Comparison of ENCODE assay signal across 28 cellular contexts in the genomic region with DNA sequence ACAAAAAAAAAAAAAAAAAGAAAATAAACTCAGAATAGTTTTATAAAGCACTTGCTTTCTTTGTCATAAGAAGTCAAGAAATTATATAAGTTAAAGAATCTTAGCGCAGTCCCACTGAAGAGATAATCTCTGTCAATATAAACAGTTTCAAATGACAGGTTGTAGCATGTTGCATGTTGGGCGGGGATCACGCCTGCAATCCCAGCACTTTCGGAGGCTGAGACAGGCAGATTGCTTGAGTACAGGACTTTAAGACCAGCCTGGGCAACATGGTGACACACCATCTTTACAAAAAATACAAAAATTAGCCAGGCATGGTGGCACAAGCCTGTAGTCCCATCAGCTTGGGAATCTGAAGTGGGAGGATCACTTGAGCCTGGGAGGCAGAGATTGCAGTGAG. TPM values are rescaled to one million over a fixed set of nuclear protein-coding genes. Genes with fewer than 3 reads are reported as not detected.
DNase-seq lines count a peak whose midpoint lies in the region; FAIRE-seq and TF ChIP-seq lines count a peak whose summit lies in the region.
"Had no signal": no experiment of that assay in that cellular context is flagged by ENCODE, and none has a peak within 500 bp of the region (broad histone marks: within the 10 kb centered on the region; RNA-seq: fewer than 3 reads in every experiment).

No MANE protein-coding gene starts in this region.

- no peaks in the 10 kb centered on the region for H3K9me3 Mint-ChIP-seq in glutamatergic neuron (ENCODE audit: unreplicated experiment)
- H3K9me3 Mint-ChIP-seq: CD14-positive monocyte; CD4-positive, CD25-positive, alpha-beta regulatory T cell; CD8-positive, alpha-beta memory T cell had no signal

- peak overlapping the region; percentile 22 for H3K27ac Mint-ChIP-seq in glutamatergic neuron (ENCODE audit: unreplicated experiment)
- H3K27ac Mint-ChIP-seq: CD4-positive, alpha-beta memory T cell had no signal

- no peaks in the 10 kb centered on the region for H3K36me3 Mint-ChIP-seq in glutamatergic neuron (ENCODE audit: unreplicated experiment)

- H3K4me1 Mint-ChIP-seq in glutamatergic neuron (ENCODE audit: low read depth, unreplicated experiment), result no peaks in the 10 kb centered on the region
- H3K4me1 Mint-ChIP-seq: CD14-positive monocyte; CD8-positive, alpha-beta memory T cell had no signal

- no peak overlapping the region for H3K4me3 ChIP-seq in bronchial epithelial cell (ENCODE audit: low read depth, low read length)
- no peak overlapping the region for H3K4me3 ChIP-seq in epithelial cell of esophagus (ENCODE audit: low read length)
- H3K4me3 ChIP-seq: BLaER1, GM12878 had no signal

- H3K27me3 ChIP-seq in bronchial epithelial cell (ENCODE audit: control insufficient read depth, insufficient read depth, low read length), result no peaks in the 10 kb centered on the region
- H3K27me3 ChIP-seq: BE2C, BLaER1 had no signal

- H3K27ac ChIP-seq in RWPE1, result peak overlapping the region; percentile 44
- H3K27ac ChIP-seq: BLaER1 had no signal

- H3K27me3 Mint-ChIP-seq in glutamatergic neuron (ENCODE audit: unreplicated experiment), result no peaks in the 10 kb centered on the region
- H3K27me3 Mint-ChIP-seq: CD4-positive, alpha-beta memory T cell; CD4-positive, CD25-positive, alpha-beta regulatory T cell; CD8-positive, alpha-beta memory T cell had no signal

- POLR2A ChIA-PET in RWPE1 (lab: Yijun Ruan, JAX; ENCODE audit: low non-redundant PET), result no interaction called here

- FAIRE-seq in bronchial epithelial cell (lab: Jason Lieb, UNC), result no peak
- FAIRE-seq: A204.1, GM12878, GM12892, GM18507 had no signal

- H3K36me3 ChIP-seq in bronchial epithelial cell (ENCODE audit: control insufficient read depth, insufficient read depth, low read length), result peaks cover 8% of the 10 kb centered on the region
- H3K36me3 ChIP-seq: BE2C had no signal

- CTCF ChIA-PET in RWPE1 (lab: Yijun Ruan, JAX), result interaction anchor here (0.6 kb wide), 2 partner anchors 89 to 1284 kb away, joined by 3 read pairs; no protein-coding TSS in a partner anchor

- TF ChIP-seq CTCF in RWPE1 (conservative IDR thresholded peaks at IDR 0.05; ENCODE audit: low read depth) (no peak), bronchial epithelial cell (IDR thresholded peaks at IDR 0.05; ENCODE audit: insufficient read depth, low read length, severe bottlenecking) (no peak), epithelial cell of esophagus (IDR thresholded peaks at IDR 0.05; ENCODE audit: insufficient read depth, low read depth, low read length, missing control alignments) (no peak), glutamatergic neuron (IDR thresholded peaks at IDR 0.05; ENCODE audit: partially characterized antibody, unreplicated experiment) (no peak)

- no peak overlapping the region for H3K4me3 Mint-ChIP-seq in glutamatergic neuron (ENCODE audit: unreplicated experiment)
- H3K4me3 Mint-ChIP-seq: CD14-positive monocyte; CD4-positive, alpha-beta memory T cell; CD4-positive, CD25-positive, alpha-beta regulatory T cell; CD8-positive, alpha-beta memory T cell had no signal

- no peak for DNase-seq in RWPE1 (ENCODE audit: low spot score)
- DNase-seq in bronchial epithelial cell (ENCODE audit: low read depth), result peak; percentile 71
- DNase-seq in epithelial cell of esophagus (ENCODE audit: low read depth), result peak; percentile 81
- no peak for DNase-seq in glutamatergic neuron
- DNase-seq in cerebellar nuclear complex (lab: John Stamatoyannopoulos, UW), result no peak
- DNase-seq in T-helper 1 cell, result no peak
- no peak for DNase-seq in ureter (ENCODE audit: low spot score)
- DNase-seq: 8988T; ACHN; BE2C; C1 segment of cervical spinal cord; CD4-positive, alpha-beta memory T cell; CD4-positive, CD25-positive, alpha-beta regulatory T cell; CD8-positive, alpha-beta memory T cell; COR-L47; DMS 273 treated with DMSO at 0.1 percent for 48 hours; DMS153; DMS53; DMS79; DND-41; EL; GDM1 had no signal

RNA-seq across cellular contexts. Expression of a gene that starts 18.4 kb away (rescaled TPM):
- total RNA-seq in bronchial epithelial cell (5.6 and 8.4 TPM in 2 replicates), glutamatergic neuron (ENCODE audit: unreplicated experiment) (19.3 TPM), ureter (38.1 TPM)

RNA-seq across cellular contexts. Expression of a gene that starts 24.5 kb away (rescaled TPM):
- total RNA-seq in bronchial epithelial cell (83.2 and 90.6 TPM in 2 replicates), glutamatergic neuron (ENCODE audit: unreplicated experiment) (73.0 TPM), ureter (44.0 TPM)

RNA-seq across cellular contexts. Expression of a gene that starts 40.0 kb away (rescaled TPM):
- total RNA-seq in bronchial epithelial cell (2.6 and 6.7 TPM in 2 replicates), glutamatergic neuron (ENCODE audit: unreplicated experiment) (20.0 TPM), ureter (18.2 TPM)

RNA-seq across cellular contexts. Expression of a gene that starts 47.2 kb away (rescaled TPM):
- total RNA-seq in bronchial epithelial cell (20.5 and 20.9 TPM in 2 replicates), glutamatergic neuron (ENCODE audit: unreplicated experiment) (34.6 TPM), ureter (34.2 TPM)

Comparison
In these comparisons a context has a peak if more than half of its experiments do, and no peak if none do; other contexts are left out.
1. DNase-seq: peak in bronchial epithelial cell (single experiment) and epithelial cell of esophagus (single experiment); none in RWPE1 (single experiment), glutamatergic neuron (single experiment), cerebellar nuclear complex (0 of 2), T-helper 1 cell (0 of 5) and ureter (single experiment).